In genomic region chr13:83372786-83373185, GRCh38 we compare ENCODE assay signal across 28 cellular contexts.
"Had no signal": no experiment of that assay in that cellular context is flagged by ENCODE, and none has a peak within 500 bp of the region (broad histone marks: within the 10 kb centered on the region; RNA-seq: fewer than 3 reads in every experiment).

No MANE protein-coding gene starts in this region.

- H3K27me3 ChIP-seq: MG63, SJCRH30 had no signal

- H3K9ac ChIP-seq: SK-N-SH had no signal

- H3K4me3 ChIP-seq: MG63, SJCRH30 had no signal

- DNase-seq: activated CD4-positive, CD25-positive, alpha-beta regulatory T cell; activated CD8-positive, alpha-beta memory T cell treated with anti-CD3 and anti-CD28 coated beads, Interleukin-2, amount 50 U/mL, for 4 hours; activated CD8-positive, alpha-beta T cell treated with anti-CD3 and anti-CD28 coated beads for 36 hours; activated gamma-delta T cell treated with Interleukin-2 at 50 U/mL for 16 hours; activated naive CD4-positive, alpha-beta T cell treated with anti-CD3 and anti-CD28 coated beads, Interleukin-2, amount 10 ng/mL, durations not matched to agents 7 days and 5 days; activated naive CD8-positive, alpha-beta T cell treated with anti-CD3 and anti-CD28 coated beads for 36 hours; activated T-cell treated with anti-CD3 and anti-CD28 coated beads, Interleukin-2, amount 50 U/mL, for 72 hours; anterior cingulate cortex; central memory CD4-positive, alpha-beta T cell; MG63; MV-4-11; NCI-H1092 treated with DMSO at 0.1 percent for 48 hours; NCI-H1417 treated with DMSO at 0.1 percent for 48 hours; NCI-H1694; NCI-H2029; NCI-H345; NCI-H510A; NCI-H69; NK-92 treated with Interleukin-12 subunit alpha and Interleukin-12 subunit beta, amount 100 ng/mL, for 24 hours; OCI-M1; RPMI8226; SJCRH30; SK-N-SH; T-helper 1 cell had no signal

- H3K36me3 ChIP-seq: MG63, SJCRH30 had no signal

- H3K4me2 ChIP-seq: SK-N-SH had no signal

- H3K9me3 ChIP-seq: MG63, SJCRH30 had no signal

- H3K27me3 Mint-ChIP-seq: activated CD8-positive, alpha-beta T cell treated with anti-CD3 and anti-CD28 coated beads for 36 hours; activated naive CD4-positive, alpha-beta T cell treated with anti-CD3 and anti-CD28 coated beads, Interleukin-2, amount 10 ng/mL, durations not matched to agents 7 days and 5 days; activated naive CD8-positive, alpha-beta T cell treated with anti-CD3 and anti-CD28 coated beads for 36 hours had no signal

- ATAC-seq: activated CD8-positive, alpha-beta T cell treated with anti-CD3 and anti-CD28 coated beads for 36 hours; activated T-cell treated with anti-CD3 and anti-CD28 coated beads, Interleukin-2, amount 50 U/mL, for 72 hours; Panc1; Right ventricle myocardium inferior had no signal

- H3K27ac Mint-ChIP-seq: activated CD8-positive, alpha-beta T cell treated with anti-CD3 and anti-CD28 coated beads for 36 hours; activated naive CD4-positive, alpha-beta T cell treated with anti-CD3 and anti-CD28 coated beads, Interleukin-2, amount 10 ng/mL, durations not matched to agents 7 days and 5 days; activated naive CD8-positive, alpha-beta T cell treated with anti-CD3 and anti-CD28 coated beads for 36 hours; activated T-cell treated with anti-CD3 and anti-CD28 coated beads, Interleukin-2, amount 50 U/mL, for 72 hours; activated T-helper 2 cell treated with anti-CD3 and anti-CD28 coated beads, Interferon-gamma antibody, Interleukin-2, Interleukin-4, amounts not matched to agents 10 μg/mL and 5 μg/mL and 100 μg/mL, durations not matched to agents 14 hours and 24 hours and 36 hours had no signal

- H3K27ac ChIP-seq: SJCRH30, VCaP had no signal

- H3K4me1 Mint-ChIP-seq: activated naive CD4-positive, alpha-beta T cell treated with anti-CD3 and anti-CD28 coated beads, Interleukin-2, amount 10 ng/mL, durations not matched to agents 7 days and 5 days; activated naive CD8-positive, alpha-beta T cell treated with anti-CD3 and anti-CD28 coated beads for 36 hours had no signal

- H3K4me1 ChIP-seq: SJCRH30 had no signal

- H3K4me3 Mint-ChIP-seq: activated CD8-positive, alpha-beta T cell treated with anti-CD3 and anti-CD28 coated beads for 36 hours; activated naive CD4-positive, alpha-beta T cell treated with anti-CD3 and anti-CD28 coated beads, Interleukin-2, amount 10 ng/mL, durations not matched to agents 7 days and 5 days; activated naive CD8-positive, alpha-beta T cell treated with anti-CD3 and anti-CD28 coated beads for 36 hours; activated T-cell treated with anti-CD3 and anti-CD28 coated beads, Interleukin-2, amount 50 U/mL, for 72 hours had no signal
